In the genomic region with DNA sequence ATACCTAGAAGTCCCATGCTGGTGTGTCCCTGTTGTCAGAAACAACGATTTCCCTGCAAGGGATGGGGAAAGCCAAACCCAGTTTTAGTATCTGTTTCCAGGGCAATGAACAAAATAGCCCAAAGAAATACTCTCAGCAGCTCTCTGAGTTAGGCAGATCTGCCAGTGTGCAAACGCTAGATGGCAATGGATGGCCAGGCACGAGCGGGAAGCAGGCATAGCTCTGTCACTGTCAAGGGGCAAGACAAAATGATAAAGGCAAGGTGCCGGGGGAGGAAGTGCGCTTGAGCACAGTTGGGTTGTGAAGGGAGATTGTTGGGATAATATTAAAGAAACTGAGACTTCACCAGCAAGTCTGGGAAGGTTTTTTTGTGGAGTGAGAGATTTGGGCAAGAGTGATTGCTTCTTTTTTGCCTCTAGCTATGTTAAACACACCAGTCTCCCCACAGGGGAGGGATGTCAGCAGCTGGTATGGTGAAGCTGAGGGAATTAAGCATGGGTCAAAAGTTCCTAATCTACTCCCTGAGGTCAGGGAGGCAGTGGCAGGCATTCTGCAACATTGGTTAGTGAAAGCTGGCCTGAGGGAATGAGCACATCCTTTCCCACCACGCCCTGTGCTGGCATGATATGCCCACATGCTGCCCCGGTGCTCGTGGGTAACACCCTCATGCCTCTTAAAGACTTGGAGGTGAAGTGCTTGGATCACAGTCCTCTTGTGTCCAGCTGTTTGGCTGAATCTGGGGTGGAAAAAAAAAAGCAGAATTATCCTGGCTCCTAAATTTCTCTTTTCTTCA, we compare ENCODE assay signal across 8 cellular contexts.
DNase-seq lines count a peak whose midpoint lies in the region; ATAC-seq, FAIRE-seq and TF ChIP-seq lines count a peak whose summit lies in the region.

No MANE protein-coding gene starts in this region.

- H3K36me3 ChIP-seq in osteoblast (ENCODE audit: insufficient read depth, low read length) = no peaks in the 10 kb centered on the region

- no peak overlapping the region for H3K4me2 ChIP-seq in osteoblast (ENCODE audit: insufficient read depth, low read length)

- FAIRE-seq in urothelium cell line (lab: Jason Lieb, UNC) = no peak

- no peaks in the 10 kb centered on the region for H3K9me3 ChIP-seq in osteoblast (ENCODE audit: low read depth, low read length)

- H3K27ac ChIP-seq in osteoblast (ENCODE audit: low read depth, low read length) = no peak overlapping the region

- H3K4me3 Mint-ChIP-seq in T-helper 2 cell treated with Interferon-gamma antibody and Interleukin-4, amounts not matched to agents 5 μg/mL and 100 μg/mL, for 36 hours = no peak overlapping the region

- H3K79me2 ChIP-seq in osteoblast (ENCODE audit: insufficient read depth, low read length) = no peaks in the 10 kb centered on the region

- H4K20me1 ChIP-seq in osteoblast (ENCODE audit: insufficient read depth, low read length) = no peaks in the 10 kb centered on the region

- peak; percentile 51 for ATAC-seq in GM21737 (IDR thresholded peaks at IDR 0.05; ENCODE audit: unreplicated experiment)
- no peak for ATAC-seq in HG02571 (IDR thresholded peaks at IDR 0.05; ENCODE audit: unreplicated experiment)

- H3K27ac Mint-ChIP-seq in T-helper 2 cell treated with Interferon-gamma antibody and Interleukin-4, amounts not matched to agents 5 μg/mL and 100 μg/mL, for 36 hours = no peak overlapping the region

- no peak overlapping the region for H3K4me3 ChIP-seq in cardiac fibroblast (replicated peaks in 1 of 2; ENCODE audit: low read depth in 2 of 2, low read length in 2 of 2)
- no peak overlapping the region for H3K4me3 ChIP-seq in osteoblast (ENCODE audit: insufficient read depth, low read length)

- H3K36me3 Mint-ChIP-seq in T-helper 2 cell treated with Interferon-gamma antibody and Interleukin-4, amounts not matched to agents 5 μg/mL and 100 μg/mL, for 36 hours (ENCODE audit: low read depth) = no peaks in the 10 kb centered on the region

- H2AFZ ChIP-seq in osteoblast (ENCODE audit: low read length) = no peak overlapping the region

- H3K4me1 Mint-ChIP-seq in T-helper 2 cell treated with Interferon-gamma antibody and Interleukin-4, amounts not matched to agents 5 μg/mL and 100 μg/mL, for 36 hours (ENCODE audit: low read depth) = no peaks in the 10 kb centered on the region

- H3K4me1 ChIP-seq in osteoblast (ENCODE audit: insufficient read depth, low read length) = peaks cover 11% of the 10 kb centered on the region

- H3K27me3 ChIP-seq in osteoblast (ENCODE audit: insufficient read depth, low read length) = no peaks in the 10 kb centered on the region

- H3K27me3 Mint-ChIP-seq in T-helper 2 cell treated with Interferon-gamma antibody and Interleukin-4, amounts not matched to agents 5 μg/mL and 100 μg/mL, for 36 hours (ENCODE audit: low read depth) = peaks cover 3% of the 10 kb centered on the region

- peak; percentile 45 for TF ChIP-seq CTCF in cardiac fibroblast (IDR thresholded peaks at IDR 0.05; ENCODE audit: low read depth, low read length)
- peak; percentile 48 for TF ChIP-seq CTCF in osteoblast (IDR thresholded peaks at IDR 0.05; ENCODE audit: extremely low read depth, low read depth, low read length)

- no peaks in the 10 kb centered on the region for H3K9me3 Mint-ChIP-seq in T-helper 2 cell treated with Interferon-gamma antibody and Interleukin-4, amounts not matched to agents 5 μg/mL and 100 μg/mL, for 36 hours

- peak; percentile 38 for DNase-seq in GM03348 (ENCODE audit: low spot score)
- peak; percentile 12 for DNase-seq in MV-4-11 (lab: John Stamatoyannopoulos, UW)
- DNase-seq in cardiac fibroblast (ENCODE audit: low read depth in 2 of 2) = peak; percentile 19 to 29
- DNase-seq in osteoblast (ENCODE audit: insufficient read length, low spot score, missing footprints) = no peak
- no peak for DNase-seq in T-helper 2 cell treated with Interferon-gamma antibody and Interleukin-4, amounts not matched to agents 5 μg/mL and 100 μg/mL, for 36 hours (ENCODE audit: low spot score)
- DNase-seq in urothelium cell line (ENCODE audit: low spot score) = no peak

Comparison
In these comparisons a context has a peak if more than half of its experiments do, and no peak if none do; other contexts are left out.
1. DNase-seq: peak in GM03348 (single experiment), MV-4-11 (single experiment) and cardiac fibroblast (2 of 2); none in osteoblast (single experiment), T-helper 2 cell treated with Interferon-gamma antibody and Interleukin-4, amounts not matched to agents 5 μg/mL and 100 μg/mL, for 36 hours (single experiment) and urothelium cell line (single experiment).